Comparison of ENCODE assay signal across 8 cellular contexts in the genomic region with DNA sequence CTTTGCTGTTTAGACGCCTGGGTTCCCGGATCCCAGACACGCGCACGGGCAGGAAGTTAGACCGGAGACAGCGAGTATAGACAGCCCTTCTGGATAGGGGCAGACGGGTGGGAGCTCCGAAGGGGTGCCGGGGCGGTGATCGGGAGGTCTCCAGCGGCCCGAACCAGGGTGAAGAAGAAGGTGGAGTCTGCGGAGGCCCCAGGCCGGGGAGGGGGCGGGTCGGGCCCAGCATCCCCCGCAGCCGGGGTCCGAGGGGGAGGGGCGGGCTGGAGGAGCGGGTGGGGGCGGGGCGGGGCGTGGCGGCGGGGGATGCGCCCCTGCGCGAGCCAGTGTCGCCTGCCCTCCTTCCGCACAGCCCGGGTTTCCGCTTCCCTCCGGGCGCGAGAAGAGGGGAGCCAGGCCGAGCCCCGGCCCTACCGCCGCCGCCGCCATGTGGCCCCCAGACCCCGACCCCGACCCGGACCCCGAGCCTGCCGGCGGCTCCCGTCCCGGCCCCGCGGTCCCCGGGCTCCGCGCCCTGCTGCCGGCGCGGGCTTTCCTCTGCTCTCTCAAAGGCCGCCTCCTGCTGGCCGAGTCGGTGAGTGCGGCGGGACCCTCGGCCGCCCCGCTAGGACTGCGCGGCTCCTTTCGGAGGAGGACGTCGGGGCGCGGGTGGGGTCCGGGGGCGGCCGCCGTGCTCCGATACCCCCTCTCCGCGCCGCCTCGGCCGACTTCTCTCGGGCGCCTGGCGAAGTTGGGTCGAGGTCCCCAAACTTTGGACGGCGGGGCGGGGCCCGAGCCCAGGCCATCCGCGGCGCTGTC. TPM values are rescaled to one million over a fixed set of nuclear protein-coding genes. Genes with fewer than 3 reads are reported as not detected.
DNase-seq lines count a peak whose midpoint lies in the region; ATAC-seq and TF ChIP-seq lines count a peak whose summit lies in the region.

A gene with protein sequence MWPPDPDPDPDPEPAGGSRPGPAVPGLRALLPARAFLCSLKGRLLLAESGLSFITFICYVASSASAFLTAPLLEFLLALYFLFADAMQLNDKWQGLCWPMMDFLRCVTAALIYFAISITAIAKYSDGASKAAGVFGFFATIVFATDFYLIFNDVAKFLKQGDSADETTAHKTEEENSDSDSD (plus strand): TSS at position 329 of the 801 bp plus-strand sequence. CDS start 102 bp downstream, at position 431.

- peak within 1 kb of the TSS; percentile 83 for H3K27ac Mint-ChIP-seq in stimulated activated naive B cell treated with anti-CD40 and anti-IgM and Interleukin-4, amounts not matched to agents 10 μg/mL and 1 μg/mL and 100 μg/mL, for 72 hours

- peaks cover 12 to 13% of the 10 kb centered on the region in 2 donors for H3K36me3 Mint-ChIP-seq in stimulated activated naive B cell treated with anti-CD40 and anti-IgM and Interleukin-4, amounts not matched to agents 10 μg/mL and 1 μg/mL and 100 μg/mL, for 72 hours

- TF ChIP-seq CTCF in epithelial cell of proximal tubule (conservative IDR thresholded peaks at IDR 0.05; ENCODE audit: low read depth, low read length), result peak; percentile 41

- peak within 1 kb of the TSS; percentile 75 for H3K4me3 ChIP-seq in epithelial cell of proximal tubule (ENCODE audit: low read depth, low read length)

- peaks cover 32 to 34% of the 10 kb centered on the region in 2 donors for H3K27me3 Mint-ChIP-seq in stimulated activated naive B cell treated with anti-CD40 and anti-IgM and Interleukin-4, amounts not matched to agents 10 μg/mL and 1 μg/mL and 100 μg/mL, for 72 hours

- peak within 1 kb of the TSS; percentile 87 to 97 for H3K4me3 Mint-ChIP-seq in stimulated activated naive B cell treated with anti-CD40 and anti-IgM and Interleukin-4, amounts not matched to agents 10 μg/mL and 1 μg/mL and 100 μg/mL, for 72 hours

- H3K4me1 Mint-ChIP-seq in stimulated activated naive B cell treated with anti-CD40 and anti-IgM and Interleukin-4, amounts not matched to agents 10 μg/mL and 1 μg/mL and 100 μg/mL, for 72 hours, result peaks cover 25 to 54% of the 10 kb centered on the region in 2 donors

- peaks cover 7 to 12% of the 10 kb centered on the region in 2 donors for H3K9me3 Mint-ChIP-seq in stimulated activated naive B cell treated with anti-CD40 and anti-IgM and Interleukin-4, amounts not matched to agents 10 μg/mL and 1 μg/mL and 100 μg/mL, for 72 hours

- ATAC-seq in HG02973 (IDR thresholded peaks at IDR 0.05; ENCODE audit: unreplicated experiment), result peak; percentile 47
- peak; percentile 66 to 67 for ATAC-seq in stimulated activated naive B cell treated with anti-CD40 and anti-IgM and Interleukin-4, amounts not matched to agents 10 μg/mL and 1 μg/mL and 100 μg/mL, for 72 hours (replicated peaks)

- DNase-seq in NCI-H1436 (lab: John Stamatoyannopoulos, UW) (peak; percentile 59), NCI-H1436 treated with DMSO at 0.1 percent for 48 hours (lab: John Stamatoyannopoulos, UW) (no peak), NOMO-1 treated with DMSO at 0.1 percent for 48 hours (lab: John Stamatoyannopoulos, UW; ENCODE audit: unreplicated experiment) (peak; percentile 52), epithelial cell of proximal tubule (ENCODE audit: low read depth) (no peak), myocyte (ENCODE audit: low read depth) (peak; percentile 74)
- peak; percentile 89 for DNase-seq in activated CD8-positive, alpha-beta memory T cell treated with anti-CD3 and anti-CD28 coated beads, Interleukin-2, amount 50 U/mL, for 48 hours
- DNase-seq in stimulated activated naive B cell treated with anti-CD40 and anti-IgM and Interleukin-4, amounts not matched to agents 10 μg/mL and 1 μg/mL and 100 μg/mL, for 72 hours, result peak; percentile 64

RNA-seq across cellular contexts. Expression of the gene that starts here (rescaled TPM):
- total RNA-seq in epithelial cell of proximal tubule (122 and 141 TPM in 2 replicates), myocyte (19.0 and 21.2 TPM in 2 replicates)
- 70.5 TPM for polyA plus RNA-seq in myocyte (2012)

Comparison
In these comparisons a context has a peak if more than half of its experiments do, and no peak if none do; other contexts are left out.
1. DNase-seq: peak in NCI-H1436 (single experiment), NOMO-1 treated with DMSO at 0.1 percent for 48 hours (single experiment), activated CD8-positive, alpha-beta memory T cell treated with anti-CD3 and anti-CD28 coated beads, Interleukin-2, amount 50 U/mL, for 48 hours (single experiment), myocyte (single experiment) and stimulated activated naive B cell treated with anti-CD40 and anti-IgM and Interleukin-4, amounts not matched to agents 10 μg/mL and 1 μg/mL and 100 μg/mL, for 72 hours (single experiment); none in NCI-H1436 treated with DMSO at 0.1 percent for 48 hours (single experiment) and epithelial cell of proximal tubule (single experiment).